Comparison of ENCODE assay signal across 14 cellular contexts in the genomic region with DNA sequence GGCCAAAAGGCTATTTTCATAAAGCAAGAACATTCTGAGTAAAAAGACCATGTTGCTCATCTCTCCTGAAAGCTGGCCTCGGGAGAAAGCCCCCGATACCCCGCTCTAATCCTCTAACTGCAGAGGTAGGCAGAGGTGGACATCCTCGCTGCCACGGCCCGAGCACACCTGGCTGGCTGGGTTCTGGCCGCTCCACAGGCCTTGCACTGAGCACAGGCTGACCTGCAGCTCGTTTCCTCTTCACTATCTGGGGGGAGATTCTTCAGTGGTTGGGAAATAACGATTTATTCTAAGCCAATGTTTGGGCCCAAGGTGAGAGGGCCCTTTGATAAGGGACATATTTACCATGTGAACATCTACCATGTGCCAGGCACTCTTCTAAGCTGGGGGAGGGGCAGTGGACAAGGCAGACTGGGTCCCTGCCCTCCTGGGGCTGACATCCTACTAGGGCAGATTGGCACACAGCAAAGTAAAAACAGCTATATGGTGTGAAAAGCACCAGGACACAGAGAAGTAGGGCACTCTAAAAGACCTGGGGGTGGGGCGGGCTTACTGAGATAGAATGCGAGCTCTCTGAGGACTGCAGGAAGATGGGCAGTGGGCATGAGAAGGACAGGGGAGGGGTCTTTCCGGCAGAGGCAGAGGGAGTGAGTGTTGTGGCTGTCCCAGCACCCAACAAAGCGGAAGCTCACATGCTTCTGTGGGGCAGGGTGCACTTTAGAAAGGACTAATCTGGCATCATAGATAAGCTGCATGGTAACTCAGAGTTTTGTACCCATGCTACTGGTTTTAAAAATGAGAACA.
DNase-seq lines count a peak whose midpoint lies in the region; ATAC-seq, FAIRE-seq and TF ChIP-seq lines count a peak whose summit lies in the region.
"Had no signal": no experiment of that assay in that cellular context is flagged by ENCODE, and none has a peak within 500 bp of the region (broad histone marks: within the 10 kb centered on the region; RNA-seq: fewer than 3 reads in every experiment).

No MANE protein-coding gene starts in this region.

- peak; percentile 39 for DNase-seq in GM06990 (ENCODE audit: extremely low read depth, insufficient read length)
- DNase-seq in T-cell: no peak
- no peak for DNase-seq in left ventricle myocardium inferior
- peak; percentile 53 for DNase-seq in small intestine
- no peak for DNase-seq in NCI-H524 treated with DMSO at 0.1 percent for 48 hours (lab: John Stamatoyannopoulos, UW)
- no peak for DNase-seq in D721Med (ENCODE audit: insufficient read length, low spot score)
- no peak for DNase-seq in omental fat pad (ENCODE audit: low spot score)
- DNase-seq: activated effector memory CD4-positive, alpha-beta T cell treated with anti-CD3 and anti-CD28 coated beads, Interleukin-2, amount 50 U/mL, for 16 hours; NCI-H524; stimulated activated naive CD4-positive, alpha-beta T cell; T-helper 9 cell had no signal

- H3K36me3 Mint-ChIP-seq in T-cell: peaks cover 3% of the 10 kb centered on the region

- peak overlapping the region in 1 of 3 donors; percentile 35 for H3K4me3 Mint-ChIP-seq in T-cell

- peak overlapping the region; percentile 68 for H3K27ac ChIP-seq in left ventricle myocardium inferior (replicated peaks)
- peak overlapping the region; percentile 37 to 77 for H3K27ac ChIP-seq in small intestine (ENCODE audit: low read depth in 1 of 2, low read length in 1 of 2)

- intact Hi-C loops in left ventricle myocardium inferior (cut with micrococcal nuclease): no loop called here

- FAIRE-seq in small intestine (lab: Jason Lieb, UNC) (no peak), D721Med (lab: Jason Lieb, UNC) (no peak)
- FAIRE-seq: G401.6, K562 had no signal

- WGBS in small intestine, 3 donors: 33 to 71% (median 52%) methylated on average over 13 of the region's 13 CpGs

- peaks cover 51 to 59% (median 54%) of the 10 kb centered on the region in 3 donors for H3K4me1 Mint-ChIP-seq in T-cell

- no peaks in the 10 kb centered on the region for H3K27me3 Mint-ChIP-seq in T-cell

- H3K9me3 Mint-ChIP-seq in T-cell: no peaks in the 10 kb centered on the region

- CTCF ChIA-PET in T-cell (lab: Charles Lee): no interaction called here

- H3K4me3 ChIP-seq in GM06990 (replicated peaks; ENCODE audit: low read depth, low read length): no peak overlapping the region
- no peak overlapping the region for H3K4me3 ChIP-seq in left ventricle myocardium inferior
- no peak overlapping the region for H3K4me3 ChIP-seq in small intestine (ENCODE audit: low read depth in 1 of 2, low read length in 2 of 2)
- H3K4me3 ChIP-seq: K562 had no signal

- H3K27me3 ChIP-seq in GM06990 (replicated peaks; ENCODE audit: control insufficient read depth, insufficient read depth, low read length) (no peaks in the 10 kb centered on the region), left ventricle myocardium inferior (ENCODE audit: low read depth) (no peaks in the 10 kb centered on the region), small intestine (ENCODE audit: control insufficient read depth in 2 of 2, insufficient read depth in 2 of 2, low read length in 2 of 2) (no peaks in the 10 kb centered on the region)

- H3K4me1 ChIP-seq in left ventricle myocardium inferior (peaks cover 97% of the 10 kb centered on the region), small intestine (ENCODE audit: control insufficient read depth in 2 of 2, insufficient read depth in 1 of 2, low read depth in 1 of 2, low read length in 1 of 2) (peaks cover 4 to 6% of the 10 kb centered on the region in 2 donors)

- H3K36me3 ChIP-seq in GM06990 (ENCODE audit: control insufficient read depth, insufficient read depth, low read length) (no peaks in the 10 kb centered on the region), left ventricle myocardium inferior (no peaks in the 10 kb centered on the region), small intestine (ENCODE audit: control insufficient read depth in 2 of 2, insufficient read depth in 2 of 2, low read length in 2 of 2) (no peaks in the 10 kb centered on the region)

- ATAC-seq in T-cell (replicated peaks in 1 of 4) (peak in 3 of 4 experiments; percentile 19 to 32 (median 26)), GM21737 (IDR thresholded peaks at IDR 0.05; ENCODE audit: unreplicated experiment) (no peak), omental fat pad (ENCODE audit: low FRiP score) (no peak)
- ATAC-seq: K562 had no signal

- POLR2A ChIA-PET in T-cell (lab: Charles Lee): interaction anchor here (0.6 to 0.7 kb wide), 2 partner anchors 49 to 1115 kb away, joined by 3 to 7 read pairs; no protein-coding TSS in a partner anchor

- H3K27ac Mint-ChIP-seq in T-cell: peak overlapping the region in 1 of 2 donors; percentile 65

- TF ChIP-seq CTCF in GM06990 (IDR thresholded peaks at IDR 0.05; ENCODE audit: insufficient read depth, low read length, poor library complexity, severe bottlenecking): no peak
- TF ChIP-seq CTCF in left ventricle myocardium inferior (IDR thresholded peaks at IDR 0.05; ENCODE audit: borderline replicate concordance): no peak
- no peak for TF ChIP-seq CTCF in D721Med (IDR thresholded peaks at IDR 0.05; ENCODE audit: insufficient read depth, missing control alignments)
- no peak for TF ChIP-seq CTCF in omental fat pad (IDR thresholded peaks at IDR 0.05)

- no peaks in the 10 kb centered on the region for H3K9me3 ChIP-seq in left ventricle myocardium inferior (replicated peaks)
- H3K9me3 ChIP-seq in small intestine (ENCODE audit: control insufficient read depth, low read depth): no peaks in the 10 kb centered on the region

Comparison
In these comparisons a context has a peak if more than half of its experiments do, and no peak if none do; other contexts are left out.
1. DNase-seq: peak in GM06990 (single experiment) and small intestine (single experiment); none in T-cell (0 of 34), left ventricle myocardium inferior (single experiment), NCI-H524 treated with DMSO at 0.1 percent for 48 hours (single experiment), D721Med (single experiment) and omental fat pad (single experiment).
2. ATAC-seq: peak in T-cell (3 of 4); none in GM21737 (single experiment) and omental fat pad (single experiment).